Comparison of ENCODE assay signal across 1 cellular context in genomic region chr4:8547108-8547911, GRCh38.
TF ChIP-seq lines count a peak whose summit lies in the region.

No MANE protein-coding gene starts in this region.

TF ChIP-seq in K562, 482 proteins besides CTCF, POLR2A, EP300 and RAD21 (continued from another document and continues in another):
- TF ChIP-seq, protein P1, sequence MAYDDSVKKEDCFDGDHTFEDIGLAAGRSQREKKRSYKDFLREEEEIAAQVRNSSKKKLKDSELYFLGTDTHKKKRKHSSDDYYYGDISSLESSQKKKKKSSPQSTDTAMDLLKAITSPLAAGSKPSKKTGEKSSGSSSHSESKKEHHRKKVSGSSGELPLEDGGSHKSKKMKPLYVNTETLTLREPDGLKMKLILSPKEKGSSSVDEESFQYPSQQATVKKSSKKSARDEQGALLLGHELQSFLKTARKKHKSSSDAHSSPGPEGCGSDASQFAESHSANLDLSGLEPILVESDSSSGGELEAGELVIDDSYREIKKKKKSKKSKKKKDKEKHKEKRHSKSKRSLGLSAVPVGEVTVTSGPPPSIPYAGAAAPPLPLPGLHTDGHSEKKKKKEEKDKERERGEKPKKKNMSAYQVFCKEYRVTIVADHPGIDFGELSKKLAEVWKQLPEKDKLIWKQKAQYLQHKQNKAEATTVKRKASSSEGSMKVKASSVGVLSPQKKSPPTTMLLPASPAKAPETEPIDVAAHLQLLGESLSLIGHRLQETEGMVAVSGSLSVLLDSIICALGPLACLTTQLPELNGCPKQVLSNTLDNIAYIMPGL (CRISPR knock-in tag; IDR thresholded peaks at IDR 0.05) = no peak
- no peak for TF ChIP-seq ZNF512 (tag; IDR thresholded peaks at IDR 0.05)
- TF ChIP-seq, protein P2, sequence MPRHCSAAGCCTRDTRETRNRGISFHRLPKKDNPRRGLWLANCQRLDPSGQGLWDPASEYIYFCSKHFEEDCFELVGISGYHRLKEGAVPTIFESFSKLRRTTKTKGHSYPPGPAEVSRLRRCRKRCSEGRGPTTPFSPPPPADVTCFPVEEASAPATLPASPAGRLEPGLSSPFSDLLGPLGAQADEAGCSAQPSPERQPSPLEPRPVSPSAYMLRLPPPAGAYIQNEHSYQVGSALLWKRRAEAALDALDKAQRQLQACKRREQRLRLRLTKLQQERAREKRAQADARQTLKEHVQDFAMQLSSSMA (CRISPR knock-in tag; IDR thresholded peaks at IDR 0.05) = no peak
- no peak for TF ChIP-seq OTX1 (CRISPR knock-in tag; IDR thresholded peaks at IDR 0.05)
- TF ChIP-seq PTBP1 (IDR thresholded peaks at IDR 0.05; ENCODE audit: low read depth, low read length) = 0 out of 2 replicates have a peak, but pooled peaks have one; percentile 64
- TF ChIP-seq, protein P3, sequence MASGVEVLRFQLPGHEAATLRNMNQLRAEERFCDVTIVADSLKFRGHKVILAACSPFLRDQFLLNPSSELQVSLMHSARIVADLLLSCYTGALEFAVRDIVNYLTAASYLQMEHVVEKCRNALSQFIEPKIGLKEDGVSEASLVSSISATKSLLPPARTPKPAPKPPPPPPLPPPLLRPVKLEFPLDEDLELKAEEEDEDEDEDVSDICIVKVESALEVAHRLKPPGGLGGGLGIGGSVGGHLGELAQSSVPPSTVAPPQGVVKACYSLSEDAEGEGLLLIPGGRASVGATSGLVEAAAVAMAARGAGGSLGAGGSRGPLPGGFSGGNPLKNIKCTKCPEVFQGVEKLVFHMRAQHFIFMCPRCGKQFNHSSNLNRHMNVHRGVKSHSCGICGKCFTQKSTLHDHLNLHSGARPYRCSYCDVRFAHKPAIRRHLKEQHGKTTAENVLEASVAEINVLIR (CRISPR knock-in tag; IDR thresholded peaks at IDR 0.05) = no peak
- no peak for TF ChIP-seq HMG20B (CRISPR knock-in tag; IDR thresholded peaks at IDR 0.05)
- no peak for TF ChIP-seq ZNF174 (CRISPR knock-in tag; IDR thresholded peaks at IDR 0.05)
- no peak for TF ChIP-seq RUNX1 (IDR thresholded peaks at IDR 0.05; ENCODE audit: low read depth)
- TF ChIP-seq, protein P4, sequence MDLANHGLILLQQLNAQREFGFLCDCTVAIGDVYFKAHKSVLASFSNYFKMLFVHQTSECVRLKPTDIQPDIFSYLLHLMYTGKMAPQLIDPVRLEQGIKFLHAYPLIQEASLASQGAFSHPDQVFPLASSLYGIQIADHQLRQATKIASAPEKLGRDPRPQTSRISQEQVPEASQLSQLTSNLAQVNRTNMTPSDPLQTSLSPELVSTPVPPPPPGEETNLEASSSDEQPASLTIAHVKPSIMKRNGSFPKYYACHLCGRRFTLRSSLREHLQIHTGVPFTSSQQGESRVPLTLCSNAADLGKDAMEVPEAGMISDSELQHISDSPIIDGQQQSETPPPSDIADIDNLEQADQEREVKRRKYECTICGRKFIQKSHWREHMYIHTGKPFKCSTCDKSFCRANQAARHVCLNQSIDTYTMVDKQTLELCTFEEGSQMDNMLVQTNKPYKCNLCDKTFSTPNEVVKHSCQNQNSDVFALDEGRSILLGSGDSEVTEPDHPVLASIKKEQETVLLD (IDR thresholded peaks at IDR 0.05) = no peak
- TF ChIP-seq, protein P5, sequence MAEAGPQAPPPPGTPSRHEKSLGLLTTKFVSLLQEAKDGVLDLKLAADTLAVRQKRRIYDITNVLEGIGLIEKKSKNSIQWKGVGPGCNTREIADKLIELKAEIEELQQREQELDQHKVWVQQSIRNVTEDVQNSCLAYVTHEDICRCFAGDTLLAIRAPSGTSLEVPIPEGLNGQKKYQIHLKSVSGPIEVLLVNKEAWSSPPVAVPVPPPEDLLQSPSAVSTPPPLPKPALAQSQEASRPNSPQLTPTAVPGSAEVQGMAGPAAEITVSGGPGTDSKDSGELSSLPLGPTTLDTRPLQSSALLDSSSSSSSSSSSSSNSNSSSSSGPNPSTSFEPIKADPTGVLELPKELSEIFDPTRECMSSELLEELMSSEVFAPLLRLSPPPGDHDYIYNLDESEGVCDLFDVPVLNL (CRISPR knock-in tag; IDR thresholded peaks at IDR 0.05; ENCODE audit: low read depth) = no peak
- TF ChIP-seq ATF7 (IDR thresholded peaks at IDR 0.05) = peak; percentile 96
- no peak for TF ChIP-seq ZNF41 (CRISPR knock-in tag; conservative IDR thresholded peaks at IDR 0.05)
- no peak for TF ChIP-seq RBM15 (IDR thresholded peaks at IDR 0.05; ENCODE audit: insufficient read depth, low read length)
- no peak for TF ChIP-seq PHTF2 (CRISPR knock-in tag; IDR thresholded peaks at IDR 0.05)
- peak; percentile 70; the same call in 1 of the 2 replicates for TF ChIP-seq ETV5 (CRISPR knock-in tag; IDR thresholded peaks at IDR 0.05; ENCODE audit: low read depth)
- no peak for TF ChIP-seq E4F1 (CRISPR knock-in tag; IDR thresholded peaks at IDR 0.05; ENCODE audit: borderline replicate concordance)
- TF ChIP-seq ILK (tag; IDR thresholded peaks at IDR 0.05; ENCODE audit: borderline replicate concordance, low read depth) = no peak
- TF ChIP-seq ZNF668 (CRISPR knock-in tag; IDR thresholded peaks at IDR 0.05) = no peak
- peak; percentile 99 for TF ChIP-seq C11orf30 (IDR thresholded peaks at IDR 0.05; ENCODE audit: low read depth)
- no peak for TF ChIP-seq U2AF2 (optimal IDR thresholded peaks at IDR 0.05; ENCODE audit: low read depth, low read length)
- no peak for TF ChIP-seq KLF6 (CRISPR knock-in tag; IDR thresholded peaks at IDR 0.05; ENCODE audit: borderline replicate concordance)
- TF ChIP-seq PRMT5 (CRISPR knock-in tag; IDR thresholded peaks at IDR 0.05) = no peak
- no peak for TF ChIP-seq DDX20 (tag; IDR thresholded peaks at IDR 0.05; ENCODE audit: low read depth)
- no peak for TF ChIP-seq PPARD (CRISPR knock-in tag; IDR thresholded peaks at IDR 0.05)
- TF ChIP-seq SMAD1 (IDR thresholded peaks at IDR 0.05; ENCODE audit: low read depth, low read length, partially characterized antibody) = no peak
- no peak for TF ChIP-seq CCNT2 (IDR thresholded peaks at IDR 0.05; ENCODE audit: borderline replicate concordance, extremely low read depth, insufficient read length, low read depth, low read length)
- TF ChIP-seq SRSF9 (IDR thresholded peaks at IDR 0.05; ENCODE audit: borderline replicate concordance, low read depth, low read length) = no peak
- peak; percentile 87 for TF ChIP-seq BACH1 (tag; IDR thresholded peaks at IDR 0.05)
- TF ChIP-seq ZBTB33 (CRISPR knock-in tag; IDR thresholded peaks at IDR 0.05) = no peak
- TF ChIP-seq ADNP (tag; IDR thresholded peaks at IDR 0.05) = peak; percentile 90
- TF ChIP-seq NR2C2 (CRISPR knock-in tag; IDR thresholded peaks at IDR 0.05) = no peak
- TF ChIP-seq NR2C2 (tag; IDR thresholded peaks at IDR 0.05) = peak; percentile 65
- peak; percentile 50; the same call in 1 of the 2 replicates for TF ChIP-seq SOX6 (IDR thresholded peaks at IDR 0.05)
- TF ChIP-seq MED1 (CRISPR knock-in tag; IDR thresholded peaks at IDR 0.05; ENCODE audit: borderline replicate concordance) = no peak
- no peak for TF ChIP-seq ZNF586 (CRISPR knock-in tag; conservative IDR thresholded peaks at IDR 0.05)
- TF ChIP-seq, protein P6, sequence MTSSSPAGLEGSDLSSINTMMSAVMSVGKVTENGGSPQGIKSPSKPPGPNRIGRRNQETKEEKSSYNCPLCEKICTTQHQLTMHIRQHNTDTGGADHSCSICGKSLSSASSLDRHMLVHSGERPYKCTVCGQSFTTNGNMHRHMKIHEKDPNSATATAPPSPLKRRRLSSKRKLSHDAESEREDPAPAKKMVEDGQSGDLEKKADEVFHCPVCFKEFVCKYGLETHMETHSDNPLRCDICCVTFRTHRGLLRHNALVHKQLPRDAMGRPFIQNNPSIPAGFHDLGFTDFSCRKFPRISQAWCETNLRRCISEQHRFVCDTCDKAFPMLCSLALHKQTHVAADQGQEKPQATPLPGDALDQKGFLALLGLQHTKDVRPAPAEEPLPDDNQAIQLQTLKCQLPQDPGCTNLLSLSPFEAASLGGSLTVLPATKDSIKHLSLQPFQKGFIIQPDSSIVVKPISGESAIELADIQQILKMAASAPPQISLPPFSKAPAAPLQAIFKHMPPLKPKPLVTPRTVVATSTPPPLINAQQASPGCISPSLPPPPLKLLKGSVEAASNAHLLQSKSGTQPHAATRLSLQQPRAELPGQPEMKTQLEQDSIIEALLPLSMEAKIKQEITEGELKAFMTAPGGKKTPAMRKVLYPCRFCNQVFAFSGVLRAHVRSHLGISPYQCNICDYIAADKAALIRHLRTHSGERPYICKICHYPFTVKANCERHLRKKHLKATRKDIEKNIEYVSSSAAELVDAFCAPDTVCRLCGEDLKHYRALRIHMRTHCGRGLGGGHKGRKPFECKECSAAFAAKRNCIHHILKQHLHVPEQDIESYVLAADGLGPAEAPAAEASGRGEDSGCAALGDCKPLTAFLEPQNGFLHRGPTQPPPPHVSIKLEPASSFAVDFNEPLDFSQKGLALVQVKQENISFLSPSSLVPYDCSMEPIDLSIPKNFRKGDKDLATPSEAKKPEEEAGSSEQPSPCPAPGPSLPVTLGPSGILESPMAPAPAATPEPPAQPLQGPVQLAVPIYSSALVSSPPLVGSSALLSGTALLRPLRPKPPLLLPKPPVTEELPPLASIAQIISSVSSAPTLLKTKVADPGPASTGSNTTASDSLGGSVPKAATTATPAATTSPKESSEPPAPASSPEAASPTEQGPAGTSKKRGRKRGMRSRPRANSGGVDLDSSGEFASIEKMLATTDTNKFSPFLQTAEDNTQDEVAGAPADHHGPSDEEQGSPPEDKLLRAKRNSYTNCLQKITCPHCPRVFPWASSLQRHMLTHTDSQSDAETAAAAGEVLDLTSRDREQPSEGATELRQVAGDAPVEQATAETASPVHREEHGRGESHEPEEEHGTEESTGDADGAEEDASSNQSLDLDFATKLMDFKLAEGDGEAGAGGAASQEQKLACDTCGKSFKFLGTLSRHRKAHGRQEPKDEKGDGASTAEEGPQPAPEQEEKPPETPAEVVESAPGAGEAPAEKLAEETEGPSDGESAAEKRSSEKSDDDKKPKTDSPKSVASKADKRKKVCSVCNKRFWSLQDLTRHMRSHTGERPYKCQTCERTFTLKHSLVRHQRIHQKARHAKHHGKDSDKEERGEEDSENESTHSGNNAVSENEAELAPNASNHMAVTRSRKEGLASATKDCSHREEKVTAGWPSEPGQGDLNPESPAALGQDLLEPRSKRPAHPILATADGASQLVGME (CRISPR knock-in tag; IDR thresholded peaks at IDR 0.05) = peak; percentile 51; the same call in 1 of the 2 replicates
- TF ChIP-seq TCF7 (IDR thresholded peaks at IDR 0.05; ENCODE audit: borderline replicate concordance) = no peak
- no peak for TF ChIP-seq FOXA3 (CRISPR knock-in tag; conservative IDR thresholded peaks at IDR 0.05 in 1 of 2, IDR thresholded peaks at IDR 0.05 in 1 of 2)
- TF ChIP-seq ZNF280A (IDR thresholded peaks at IDR 0.05; ENCODE audit: low read depth, partially characterized antibody) = no peak
- no peak for TF ChIP-seq SLC30A9 (CRISPR knock-in tag; IDR thresholded peaks at IDR 0.05)
- TF ChIP-seq, protein P7, sequence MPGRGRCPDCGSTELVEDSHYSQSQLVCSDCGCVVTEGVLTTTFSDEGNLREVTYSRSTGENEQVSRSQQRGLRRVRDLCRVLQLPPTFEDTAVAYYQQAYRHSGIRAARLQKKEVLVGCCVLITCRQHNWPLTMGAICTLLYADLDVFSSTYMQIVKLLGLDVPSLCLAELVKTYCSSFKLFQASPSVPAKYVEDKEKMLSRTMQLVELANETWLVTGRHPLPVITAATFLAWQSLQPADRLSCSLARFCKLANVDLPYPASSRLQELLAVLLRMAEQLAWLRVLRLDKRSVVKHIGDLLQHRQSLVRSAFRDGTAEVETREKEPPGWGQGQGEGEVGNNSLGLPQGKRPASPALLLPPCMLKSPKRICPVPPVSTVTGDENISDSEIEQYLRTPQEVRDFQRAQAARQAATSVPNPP (IDR thresholded peaks at IDR 0.05; ENCODE audit: borderline replicate concordance, insufficient read depth, insufficient read length) = no peak
